Comparison of ENCODE assay signal across 14 cellular contexts in the genomic region with DNA sequence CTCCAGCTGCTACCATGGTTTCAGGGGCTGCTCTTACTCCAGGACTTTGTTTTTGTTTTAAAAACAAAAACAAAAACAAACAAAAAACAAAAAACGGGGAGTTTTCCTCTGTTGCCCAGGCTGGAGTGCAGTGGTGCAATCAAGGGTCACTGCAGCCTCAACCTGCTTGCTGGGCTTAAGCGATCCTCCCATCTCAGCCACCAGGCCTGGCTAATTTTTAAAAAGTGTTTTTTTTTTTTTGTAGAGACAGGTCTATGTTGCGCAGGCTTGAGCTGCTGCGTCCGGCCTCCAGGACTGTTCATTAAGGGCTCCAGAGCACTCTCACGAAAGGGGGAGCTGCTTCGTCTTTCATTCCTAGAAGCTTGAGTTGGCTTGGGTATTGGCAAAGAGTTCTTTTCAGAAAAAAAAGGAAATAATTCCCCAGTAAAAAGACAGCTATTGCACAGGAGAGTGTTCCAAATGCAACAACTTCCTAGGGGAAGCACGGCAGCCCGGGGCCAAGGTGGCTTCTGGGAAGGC.
DNase-seq lines count a peak whose midpoint lies in the region; FAIRE-seq and TF ChIP-seq lines count a peak whose summit lies in the region.
"Had no signal": no experiment of that assay in that cellular context is flagged by ENCODE, and none has a peak within 500 bp of the region (broad histone marks: within the 10 kb centered on the region; RNA-seq: fewer than 3 reads in every experiment).

No MANE protein-coding gene starts in this region.

- no peak for TF ChIP-seq CTCF in H1 (IDR thresholded peaks at IDR 0.05; ENCODE audit: control extremely low read depth in 1 of 3, insufficient read depth in 1 of 3, low read depth in 1 of 3, low read length in 3 of 3)
- no peak for TF ChIP-seq CTCF in fibroblast of villous mesenchyme (IDR thresholded peaks at IDR 0.05; ENCODE audit: insufficient read depth, low read depth, low read length)
- no peak for TF ChIP-seq CTCF in osteoblast (IDR thresholded peaks at IDR 0.05; ENCODE audit: extremely low read depth, low read depth, low read length)

- no peak for TF ChIP-seq EP300 in H1 (IDR thresholded peaks at IDR 0.05; ENCODE audit: borderline replicate concordance in 1 of 2, low read depth in 2 of 2, low read length in 2 of 2)

- no peak overlapping the region for H3K9ac ChIP-seq in H1 (replicated peaks in 1 of 4; ENCODE audit: extremely low read depth in 1 of 4, low read depth in 3 of 4, low read length in 3 of 4)

- H3K14ac ChIP-seq in H1 (ENCODE audit: insufficient read length) = no peak overlapping the region

- DNase-seq in H1 (ENCODE audit: low read depth in 1 of 2, low spot score in 2 of 2) (no peak), fibroblast of villous mesenchyme (ENCODE audit: low read depth) (peak; percentile 74), osteoblast (ENCODE audit: insufficient read length, low spot score, missing footprints) (peak; percentile 50), NCI-H187 (lab: John Stamatoyannopoulos, UW) (no peak), dermis blood vessel endothelial cell (no peak)
- DNase-seq in activated CD4-positive, alpha-beta T cell treated with anti-CD3 and anti-CD28 coated beads, Interleukin-2, amount 50 U/mL, for 48 hours = no peak
- no peak for DNase-seq in activated CD8-positive, alpha-beta memory T cell treated with anti-CD3 and anti-CD28 coated beads, Interleukin-2, amount 50 U/mL, for 48 hours
- DNase-seq: Calu3; CD4-positive, alpha-beta T cell; DMS 273 treated with DMSO at 0.1 percent for 48 hours; H9 had no signal

- H4K8ac ChIP-seq in H1 (ENCODE audit: extremely low read depth, insufficient read depth, low read length) = no peak overlapping the region

- WGBS in H1 (ENCODE audit: extremely low coverage in 1 of 2, insufficient coverage in 1 of 2, insufficient read length in 1 of 2, insufficient replicate concordance in 2 of 2, low coverage in 1 of 2, low lambda C conversion rate in 2 of 2, missing lambda C conversion rate in 1 of 2), 2 experiments = 90% methylated on average over 9 of the region's 9 CpGs; no CpG with 5 or more reads in 1 of the 2 experiments

- H3K36me3 ChIP-seq in H1 (ENCODE audit: control insufficient read depth in 2 of 4, insufficient read depth in 4 of 4, low read length in 3 of 4) = no peaks in the 10 kb centered on the region; a peak in 2 of 8 replicates
- no peaks in the 10 kb centered on the region for H3K36me3 ChIP-seq in osteoblast (ENCODE audit: insufficient read depth, low read length)

- H4K20me1 ChIP-seq in H1 (replicated peaks in 1 of 2; ENCODE audit: control insufficient read depth in 1 of 2, insufficient read depth in 2 of 2, low read length in 2 of 2) = no peaks in the 10 kb centered on the region
- peaks cover 4% of the 10 kb centered on the region for H4K20me1 ChIP-seq in osteoblast (ENCODE audit: insufficient read depth, low read length)

- H2AFZ ChIP-seq in H1 (ENCODE audit: low read length) (no peak overlapping the region), osteoblast (ENCODE audit: low read length) (no peak overlapping the region)
- H2AFZ ChIP-seq: GM23338 had no signal

- H3K27me3 ChIP-seq in H1 (replicated peaks in 1 of 4; ENCODE audit: control insufficient read depth in 3 of 4, extremely low read depth in 1 of 4, insufficient read depth in 3 of 4, low read length in 3 of 4) (no peaks in the 10 kb centered on the region), osteoblast (ENCODE audit: insufficient read depth, low read length) (no peaks in the 10 kb centered on the region)

- no peaks in the 10 kb centered on the region for H3K79me1 ChIP-seq in H1 (ENCODE audit: low read depth, low read length)

- H2AK5ac ChIP-seq in H1 (ENCODE audit: low read depth, low read length) = no peak overlapping the region

- CTCF ChIA-PET in H1 (lab: Charles Lee; ENCODE audit: partially characterized antibody) = interaction anchor here (1.0 to 7.7 kb wide), 9 partner anchors 8 to 179 kb away, joined by 3 to 92 read pairs (median 5); partner anchors contain the start of gene ABTB2

- POLR2A ChIA-PET in H1 (lab: Charles Lee; ENCODE audit: partially characterized antibody) = interaction anchor here (0.9 to 1.4 kb wide), 4 partner anchors 9 to 173 kb away, joined by 3 to 4 read pairs (median 3); no protein-coding TSS in a partner anchor

- no peak overlapping the region for H3K4me3 ChIP-seq in H1 (ENCODE audit: extremely low read depth in 1 of 4, insufficient read depth in 2 of 4, low read depth in 3 of 4, low read length in 4 of 4)
- H3K4me3 ChIP-seq in fibroblast of villous mesenchyme (ENCODE audit: low read depth, low read length) = no peak overlapping the region
- H3K4me3 ChIP-seq in osteoblast (ENCODE audit: insufficient read depth, low read length) = no peak overlapping the region
- H3K4me3 ChIP-seq: GM23338 had no signal

- 0 out of 2 replicates have a peak overlapping the region, but pooled peaks have one; percentile 48 for H2BK5ac ChIP-seq in H1 (ENCODE audit: low read depth, low read length)

- no peaks in the 10 kb centered on the region for H3K79me2 ChIP-seq in H1 (ENCODE audit: control insufficient read depth in 1 of 2, insufficient read depth in 2 of 2, low read length in 2 of 2)
- no peaks in the 10 kb centered on the region for H3K79me2 ChIP-seq in osteoblast (ENCODE audit: insufficient read depth, low read length)

- H3K4me1 ChIP-seq in H1 (replicated peaks in 1 of 4; ENCODE audit: control insufficient read depth in 3 of 4, insufficient read depth in 4 of 4, low read length in 3 of 4) (peaks cover 17 to 31% (median 19%) of the 10 kb centered on the region in 4 experiments), osteoblast (ENCODE audit: insufficient read depth, low read length) (peaks cover 9% of the 10 kb centered on the region)

- H2BK12ac ChIP-seq in H1 (ENCODE audit: low read depth, low read length) = peak overlapping the region; percentile 62; the same call in 1 of the 2 replicates

- H3K23me2 ChIP-seq in H1 (ENCODE audit: low read depth, low read length) = no peaks in the 10 kb centered on the region

- no peak overlapping the region for H2BK120ac ChIP-seq in H1 (replicated peaks; ENCODE audit: low read depth, low read length)

- H2BK15ac ChIP-seq in H1 (ENCODE audit: low read length) = no peak overlapping the region

- H3K9me3 ChIP-seq in H1 (ENCODE audit: insufficient read depth in 2 of 2, low read depth in 1 of 2, low read length in 1 of 2) = no peaks in the 10 kb centered on the region
- no peaks in the 10 kb centered on the region for H3K9me3 ChIP-seq in osteoblast (ENCODE audit: low read depth, low read length)

- no peak for FAIRE-seq in H1 (lab: Jason Lieb, UNC)
- FAIRE-seq: A204.1, GM18507 had no signal

- H2BK20ac ChIP-seq in H1 (ENCODE audit: low read length) = no peak overlapping the region

- no peak for TF ChIP-seq RAD21 in H1 (IDR thresholded peaks at IDR 0.05 in 1 of 2, conservative IDR thresholded peaks at IDR 0.05 in 1 of 2; ENCODE audit: low read depth in 2 of 2, low read length in 2 of 2)

- no peak overlapping the region for H3K23ac ChIP-seq in H1 (ENCODE audit: insufficient read length)

- no peak for TF ChIP-seq POLR2A in H1 (IDR thresholded peaks at IDR 0.05; ENCODE audit: control extremely low read depth in 1 of 2, low read depth in 2 of 2, low read length in 2 of 2)

- H3K27ac ChIP-seq in H1 (ENCODE audit: low read depth, low read length) = no peak overlapping the region
- no peak overlapping the region for H3K27ac ChIP-seq in osteoblast (ENCODE audit: low read depth, low read length)

- no peak overlapping the region for H3K4ac ChIP-seq in H1 (replicated peaks; ENCODE audit: insufficient read length, low read depth, low read length)

- H3K18ac ChIP-seq in H1 (ENCODE audit: extremely low read depth, low read length) = no peak overlapping the region

- peak overlapping the region; percentile 93 for H4K91ac ChIP-seq in H1 (replicated peaks; ENCODE audit: insufficient read length, low read length)

- H3K4me2 ChIP-seq in H1 (ENCODE audit: insufficient read depth in 1 of 2, low read depth in 2 of 2, low read length in 2 of 2) (no peak overlapping the region), osteoblast (ENCODE audit: insufficient read depth, low read length) (no peak overlapping the region)
- H3K4me2 ChIP-seq: GM23338 had no signal

- H3K56ac ChIP-seq in H1 (replicated peaks; ENCODE audit: insufficient read length, low read depth, low read length) = no peak overlapping the region

- no peak overlapping the region for H4K5ac ChIP-seq in H1 (ENCODE audit: insufficient read length, low read depth, low read length)

TF ChIP-seq in H1, 55 proteins besides CTCF, POLR2A, EP300 and RAD21:
- TF ChIP-seq RFX5 (IDR thresholded peaks at IDR 0.05; ENCODE audit: borderline replicate concordance, low read depth, low read length) (no peak), PHF8 (conservative IDR thresholded peaks at IDR 0.05; ENCODE audit: low read depth, low read length) (no peak), TEAD4 (IDR thresholded peaks at IDR 0.05; ENCODE audit: low read depth, low read length) (no peak), TAF1 (IDR thresholded peaks at IDR 0.05; ENCODE audit: low read depth, low read length) (no peak), SP1 (IDR thresholded peaks at IDR 0.05; ENCODE audit: low read depth, low read length) (no peak), SIX5 (IDR thresholded peaks at IDR 0.05; ENCODE audit: low read depth, low read length) (no peak), TAF7 (optimal IDR thresholded peaks at IDR 0.05; ENCODE audit: borderline replicate concordance, low read depth, low read length) (no peak), SUZ12 (IDR thresholded peaks at IDR 0.05; ENCODE audit: low read length) (no peak), TBP (IDR thresholded peaks at IDR 0.05; ENCODE audit: low read depth, low read length) (no peak), HDAC6 (IDR thresholded peaks at IDR 0.05; ENCODE audit: low read depth, low read length) (no peak), USF2 (IDR thresholded peaks at IDR 0.05; ENCODE audit: low read length) (no peak), CHD2 (IDR thresholded peaks at IDR 0.05; ENCODE audit: low read length) (no peak)

Comparison
In these comparisons a context has a peak if more than half of its experiments do, and no peak if none do; other contexts are left out.
1. DNase-seq: peak in fibroblast of villous mesenchyme (single experiment) and osteoblast (single experiment); none in H1 (0 of 2), activated CD4-positive, alpha-beta T cell treated with anti-CD3 and anti-CD28 coated beads, Interleukin-2, amount 50 U/mL, for 48 hours (0 of 2), NCI-H187 (0 of 2), dermis blood vessel endothelial cell (single experiment) and activated CD8-positive, alpha-beta memory T cell treated with anti-CD3 and anti-CD28 coated beads, Interleukin-2, amount 50 U/mL, for 48 hours (single experiment).